Comparison of ENCODE assay signal across 8 cellular contexts in genomic region chrX:24395775-24396174, GRCh38. TPM values are rescaled to one million over a fixed set of nuclear protein-coding genes. Genes with fewer than 3 reads are reported as not detected.
DNase-seq lines count a peak whose midpoint lies in the region; ATAC-seq and TF ChIP-seq lines count a peak whose summit lies in the region.

No MANE protein-coding gene starts in this region.

- no peak overlapping the region for H3K27ac Mint-ChIP-seq in CD4-positive, alpha-beta T cell
- H3K27ac Mint-ChIP-seq in activated naive CD8-positive, alpha-beta T cell treated with anti-CD3 and anti-CD28 coated beads, Interleukin-2, amount 10 ng/mL, durations not matched to agents 7 days and 5 days, result no peak overlapping the region
- H3K27ac Mint-ChIP-seq in glutamatergic neuron (ENCODE audit: unreplicated experiment), result no peak overlapping the region

- in situ Hi-C loops in KBM-7 (cut with MboI; ENCODE audit: low pct_unique_long_range_greater_than_20kb, low sequenced_read_pairs), result no loop called here

- H3K27me3 Mint-ChIP-seq in CD4-positive, alpha-beta T cell, result no peaks in the 10 kb centered on the region
- H3K27me3 Mint-ChIP-seq in activated naive CD8-positive, alpha-beta T cell treated with anti-CD3 and anti-CD28 coated beads, Interleukin-2, amount 10 ng/mL, durations not matched to agents 7 days and 5 days, result peaks cover 9% of the 10 kb centered on the region
- H3K27me3 Mint-ChIP-seq in glutamatergic neuron (ENCODE audit: unreplicated experiment), result no peaks in the 10 kb centered on the region

- TF ChIP-seq CTCF in CD4-positive, alpha-beta T cell (IDR thresholded peaks at IDR 0.05), result peak; percentile 72
- peak; percentile 61 for TF ChIP-seq CTCF in glutamatergic neuron (IDR thresholded peaks at IDR 0.05; ENCODE audit: partially characterized antibody, unreplicated experiment)

- intact Hi-C loops in CD4-positive, alpha-beta T cell (cut with DNase I, micrococcal nuclease), result loop anchor here (1.0 kb wide), 1 partner anchor 104 kb away; no protein-coding TSS in a partner anchor

- peak; percentile 77 for ATAC-seq in CD4-positive, alpha-beta T cell (ENCODE audit: poor library complexity)
- peak; percentile 83 for ATAC-seq in GM18868 (IDR thresholded peaks at IDR 0.05; ENCODE audit: unreplicated experiment)
- peak; percentile 63 for ATAC-seq in activated naive CD8-positive, alpha-beta T cell treated with anti-CD3 and anti-CD28 coated beads, Interleukin-2, amount 10 ng/mL, durations not matched to agents 7 days and 5 days (ENCODE audit: low read depth)
- no peak for ATAC-seq in GM18517 (IDR thresholded peaks at IDR 0.05; ENCODE audit: unreplicated experiment)

- H3K9me3 Mint-ChIP-seq in CD4-positive, alpha-beta T cell, result no peaks in the 10 kb centered on the region
- no peaks in the 10 kb centered on the region for H3K9me3 Mint-ChIP-seq in activated naive CD8-positive, alpha-beta T cell treated with anti-CD3 and anti-CD28 coated beads, Interleukin-2, amount 10 ng/mL, durations not matched to agents 7 days and 5 days
- H3K9me3 Mint-ChIP-seq in glutamatergic neuron (ENCODE audit: unreplicated experiment), result no peaks in the 10 kb centered on the region

- no peaks in the 10 kb centered on the region for H3K27me3 ChIP-seq in CD4-positive, alpha-beta T cell (ENCODE audit: control insufficient read depth, insufficient read depth, low read length)

- no peak overlapping the region for H3K27ac ChIP-seq in CD4-positive, alpha-beta T cell (ENCODE audit: low read depth, low read length)

- CTCF ChIA-PET in CD4-positive, alpha-beta T cell (lab: Charles Lee), result interaction anchor here (0.6 to 3.1 kb wide), 16 partner anchors 9 to 342 kb away, joined by 3 to 64 read pairs (median 4); partner anchors contain the start of gene PDK3

- no peaks in the 10 kb centered on the region for H3K9me3 ChIP-seq in CD4-positive, alpha-beta T cell (ENCODE audit: control insufficient read depth, low read length)

- peaks cover 6% of the 10 kb centered on the region for H3K4me1 Mint-ChIP-seq in CD4-positive, alpha-beta T cell (ENCODE audit: low read depth)
- H3K4me1 Mint-ChIP-seq in activated naive CD8-positive, alpha-beta T cell treated with anti-CD3 and anti-CD28 coated beads, Interleukin-2, amount 10 ng/mL, durations not matched to agents 7 days and 5 days, result no peaks in the 10 kb centered on the region
- no peaks in the 10 kb centered on the region for H3K4me1 Mint-ChIP-seq in glutamatergic neuron (ENCODE audit: low read depth, unreplicated experiment)

- POLR2A ChIA-PET in CD4-positive, alpha-beta T cell (lab: Charles Lee), result interaction anchor here (1.0 to 2.2 kb wide), 5 partner anchors 15 to 103 kb away, joined by 3 to 33 read pairs (median 6); partner anchors contain the start of gene PDK3
- POLR2A ChIA-PET in activated naive CD8-positive, alpha-beta T cell treated with anti-CD3 and anti-CD28 coated beads, Interleukin-2, amount 10 ng/mL, durations not matched to agents 7 days and 5 days (lab: Charles Lee), result interaction anchor here (1.1 kb wide), 1 partner anchor 103 kb away, joined by 5 read pairs; no protein-coding TSS in a partner anchor

- no peak overlapping the region for H3K4me3 Mint-ChIP-seq in CD4-positive, alpha-beta T cell
- H3K4me3 Mint-ChIP-seq in activated naive CD8-positive, alpha-beta T cell treated with anti-CD3 and anti-CD28 coated beads, Interleukin-2, amount 10 ng/mL, durations not matched to agents 7 days and 5 days, result no peak overlapping the region
- no peak overlapping the region for H3K4me3 Mint-ChIP-seq in glutamatergic neuron (ENCODE audit: unreplicated experiment)

- H3K36me3 Mint-ChIP-seq in CD4-positive, alpha-beta T cell (ENCODE audit: low read depth), result no peaks in the 10 kb centered on the region
- H3K36me3 Mint-ChIP-seq in activated naive CD8-positive, alpha-beta T cell treated with anti-CD3 and anti-CD28 coated beads, Interleukin-2, amount 10 ng/mL, durations not matched to agents 7 days and 5 days, result no peaks in the 10 kb centered on the region
- no peaks in the 10 kb centered on the region for H3K36me3 Mint-ChIP-seq in glutamatergic neuron (ENCODE audit: unreplicated experiment)

- peak in 8 of 10 experiments; percentile 4 to 27 (median 10) for DNase-seq in CD4-positive, alpha-beta T cell
- DNase-seq in KBM-7, result peak; percentile 84
- DNase-seq in OCI-M2 (lab: John Stamatoyannopoulos, UW; ENCODE audit: unreplicated experiment), result peak; percentile 25
- DNase-seq in activated naive CD8-positive, alpha-beta T cell treated with anti-CD3 and anti-CD28 coated beads, Interleukin-2, amount 10 ng/mL, durations not matched to agents 7 days and 5 days, result no peak
- DNase-seq in glutamatergic neuron, result no peak
- peak; percentile 20 for DNase-seq in pulmonary artery endothelial cell (ENCODE audit: low read depth, low spot score)

RNA-seq across cellular contexts. Expression of gene SUPT20HL1, which starts 35.3 kb away (rescaled TPM):
- not detected for total RNA-seq in CD4-positive, alpha-beta T cell
- total RNA-seq in activated naive CD8-positive, alpha-beta T cell treated with anti-CD3 and anti-CD28 coated beads, Interleukin-2, amount 10 ng/mL, durations not matched to agents 7 days and 5 days, result not detected
- total RNA-seq in glutamatergic neuron (ENCODE audit: unreplicated experiment) (not detected), pulmonary artery endothelial cell (not detected in 2 replicates)

Comparison
In these comparisons a context has a peak if more than half of its experiments do, and no peak if none do; other contexts are left out.
1. DNase-seq: peak in CD4-positive, alpha-beta T cell (8 of 10), KBM-7 (single experiment), OCI-M2 (single experiment) and pulmonary artery endothelial cell (single experiment); none in activated naive CD8-positive, alpha-beta T cell treated with anti-CD3 and anti-CD28 coated beads, Interleukin-2, amount 10 ng/mL, durations not matched to agents 7 days and 5 days (single experiment) and glutamatergic neuron (single experiment).